Comparison of ENCODE assay signal across 8 cellular contexts in the genomic region with DNA sequence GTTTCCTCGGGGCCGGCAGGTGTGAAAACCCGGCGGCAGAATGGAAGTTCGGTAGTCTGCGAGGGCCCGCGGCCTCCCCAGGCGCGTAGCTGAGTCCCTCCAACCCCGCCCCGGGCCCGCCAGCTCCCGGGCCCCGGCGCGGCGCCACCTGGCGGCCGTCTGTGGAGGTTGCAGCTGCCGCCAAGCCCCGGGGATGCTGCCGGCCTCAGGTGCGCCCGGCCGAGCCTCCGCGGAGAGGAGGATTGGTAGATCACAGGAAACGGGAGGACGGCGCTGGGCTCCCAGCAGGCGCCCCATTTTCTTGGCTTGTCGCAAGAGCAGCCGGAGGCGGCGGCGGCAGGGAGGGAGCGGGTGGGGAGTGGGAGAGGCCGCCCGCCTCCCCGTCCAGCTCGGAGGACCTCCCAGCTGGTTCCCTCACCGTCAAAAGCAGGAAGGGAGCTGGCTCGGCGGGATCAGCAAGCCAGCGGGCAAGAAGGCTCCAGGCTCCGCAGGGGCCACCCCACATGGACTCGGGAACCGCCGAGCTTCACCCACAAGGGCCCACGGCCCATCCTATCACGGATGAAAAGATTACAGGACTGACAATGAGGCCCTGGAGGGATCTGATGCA. TPM values are rescaled to one million over a fixed set of nuclear protein-coding genes. Genes with fewer than 3 reads are reported as not detected.
DNase-seq lines count a peak whose midpoint lies in the region; ATAC-seq, FAIRE-seq and TF ChIP-seq lines count a peak whose summit lies in the region.
"Not testable (repeated sequence)": the region's sequence is repeated elsewhere in the genome, so short reads cannot be mapped to it uniquely, and the experiment has no call there.

No MANE protein-coding gene starts in this region.

- H3K9me3 ChIP-seq in RWPE2 (ENCODE audit: severe bottlenecking); neuron (ENCODE audit: low read length): not testable (repeated sequence)

- peak overlapping the region; percentile 81 for H2AFZ ChIP-seq in neuron (ENCODE audit: low read depth, low read length)

- ATAC-seq in RWPE2 (ENCODE audit: low read depth): peak; percentile 90

- peak; percentile 34 for TF ChIP-seq CTCF in RWPE2 (IDR thresholded peaks at IDR 0.05; ENCODE audit: poor library complexity, severe bottlenecking)

- not testable (repeated sequence) for H3K27me3 ChIP-seq in RWPE2 (ENCODE audit: insufficient read depth, poor library complexity, severe bottlenecking); neuron (ENCODE audit: insufficient read depth, low read length)

- not testable (repeated sequence) for H3K36me3 ChIP-seq in RWPE2 (ENCODE audit: low read depth); neuron (ENCODE audit: insufficient read depth, low read length)

- DNase-seq in Daoy (ENCODE audit: low read depth) (peak; percentile 72), H4 (ENCODE audit: low spot score) (peak; percentile 3), Kasumi-1 (lab: John Stamatoyannopoulos, UW) (peak; percentile 19 to 21), activated gamma-delta T cell (lab: John Stamatoyannopoulos, UW) (peak; percentile 64), frontal cortex (ENCODE audit: low spot score in 2 of 2) (peak; percentile 49 to 68)
- DNase-seq in RWPE2 (ENCODE audit: low spot score): not testable (repeated sequence)
- peak; percentile 63 for DNase-seq in stimulated activated naive CD4-positive, alpha-beta T cell treated with Interleukin-2 at 50 U/mL for 16 hours (lab: John Stamatoyannopoulos, UW)

- FAIRE-seq in frontal cortex (lab: Jason Lieb, UNC): not testable (repeated sequence)

- not testable (repeated sequence) for H3K27ac ChIP-seq in RWPE2 (ENCODE audit: poor library complexity, severe bottlenecking)

- H3K4me3 ChIP-seq in RWPE2 (ENCODE audit: severe bottlenecking) (peak overlapping the region; percentile 30), neuron (ENCODE audit: low read length) (peak overlapping the region; percentile 52)

- H3K4me1 ChIP-seq in RWPE2 (ENCODE audit: insufficient read depth, poor library complexity, severe bottlenecking); neuron (ENCODE audit: insufficient read depth, low read length): not testable (repeated sequence)

RNA-seq across cellular contexts. Expression of a gene that starts 10.5 kb away (rescaled TPM):
- not detected in 2 replicates for total RNA-seq in Daoy (2014; rRNA removed; shearing (Covaris generic))
- total RNA-seq in H4 (2014; rRNA removed; shearing (Covaris generic)): not detected in 2 replicates
- 3.3 TPM for total RNA-seq in frontal cortex
